Comparison of ENCODE assay signal across 19 cellular contexts in genomic region chr12:53735-54095, GRCh38. TPM values are rescaled to one million over a fixed set of nuclear protein-coding genes. Genes with fewer than 3 reads are reported as not detected.
"Had no signal": no experiment of that assay in that cellular context is flagged by ENCODE, and none has a peak within 500 bp of the region (broad histone marks: within the 10 kb centered on the region; RNA-seq: fewer than 3 reads in every experiment).

No MANE protein-coding gene starts in this region.

- H3K27ac ChIP-seq: left ventricle myocardium inferior, ovary, thoracic aorta had no signal

- H3K27me3 ChIP-seq: ovary had no signal

- H3K4me3 ChIP-seq: left ventricle myocardium inferior, ovary, smooth muscle cell, thoracic aorta had no signal

- ATAC-seq: activated CD4-positive, alpha-beta T cell treated with anti-CD3 and anti-CD28 coated beads for 36 hours; sciatic nerve; stimulated activated effector memory CD8-positive, alpha-beta T cell treated with anti-CD3 and anti-CD28 coated beads, Interleukin-12 subunit alpha, Interleukin-12 subunit beta, amount 100 ng/mL, for 72 hours; WTC11 had no signal

- H3K36me3 ChIP-seq: left ventricle myocardium inferior, ovary, thoracic aorta had no signal

- DNase-seq: activated CD4-positive, alpha-beta T cell treated with anti-CD3 and anti-CD28 coated beads for 36 hours; activated CD4-positive, alpha-beta T cell treated with anti-CD3 and anti-CD28 coated beads, Interleukin-2, amount 50 U/mL, for 48 hours; activated naive CD4-positive, alpha-beta T cell; activated naive CD8-positive, alpha-beta T cell treated with anti-CD3 and anti-CD28 coated beads for 36 hours; activated T-cell treated with anti-CD3 and anti-CD28 coated beads for 4 hours; amniotic stem cell; erythroblast; hypothalamus; kidney; left ventricle myocardium inferior; mammary epithelial cell; ovary; stimulated activated CD4-positive, alpha-beta T cell treated with anti-CD3 and anti-CD28 coated beads, Interleukin-4, amount 100 ng/mL, for 1 hour had no signal

- H3K9me3 ChIP-seq: ovary had no signal

RNA-seq across cellular contexts. Expression of gene IQSEC3, which starts 12.9 kb away (rescaled TPM):
- total RNA-seq: activated CD4-positive, alpha-beta T cell treated with anti-CD3 and anti-CD28 coated beads for 36 hours; mammary epithelial cell; myocyte had no signal
